Comparison of ENCODE assay signal across 1 cellular context in the genomic region with DNA sequence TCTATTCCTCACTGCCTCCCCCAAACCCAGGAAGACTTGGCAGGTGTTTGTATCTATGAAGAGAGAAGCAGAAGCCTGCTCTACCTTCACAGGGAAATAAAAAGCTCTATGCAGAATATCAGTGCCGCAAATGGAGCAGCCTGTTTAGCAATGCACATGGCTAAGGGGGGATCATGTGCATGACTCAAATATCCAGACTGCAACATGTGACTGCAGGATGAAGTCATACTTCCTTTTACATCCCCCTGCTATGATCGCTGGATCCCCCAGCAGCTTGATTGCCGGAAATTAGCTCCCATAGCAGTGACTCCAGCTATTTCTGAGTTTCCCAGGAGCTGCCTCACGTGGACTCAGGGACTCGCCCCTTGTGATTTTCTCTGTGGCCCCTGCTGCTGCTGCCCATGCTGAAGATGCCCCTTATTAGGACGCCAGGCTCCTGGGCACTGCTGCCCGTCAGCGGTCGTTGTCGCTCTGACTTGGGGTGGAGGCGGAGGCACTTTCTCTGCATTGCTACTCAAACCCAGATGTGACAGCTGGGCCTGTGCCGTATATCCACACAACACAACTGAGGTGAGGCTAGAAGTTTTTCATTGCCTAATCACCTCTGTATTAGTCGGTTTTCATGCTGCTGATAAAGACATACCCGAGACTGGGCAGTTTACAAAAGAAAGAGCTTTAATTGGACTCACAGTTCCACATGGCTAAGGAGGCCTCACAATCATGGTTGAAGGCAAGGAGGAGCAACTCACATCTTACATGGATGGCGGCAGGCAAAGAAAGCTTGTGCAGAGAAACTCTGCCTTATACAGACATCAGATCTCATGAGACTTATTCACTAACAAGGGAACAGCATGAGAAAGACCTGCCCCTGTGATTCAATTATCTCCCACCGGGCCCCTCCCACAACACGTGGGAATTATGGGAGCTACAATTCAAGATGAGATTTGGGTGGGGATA.
A peak's percentile ranks its signal among the peaks of the same experiment; 100 is the strongest.
TF ChIP-seq lines count a peak whose summit lies in the region.

No MANE protein-coding gene starts in this region.

TF ChIP-seq in IMR-90, 13 proteins besides CTCF, POLR2A, EP300 and RAD21:
- no peak for TF ChIP-seq MXI1 (IDR thresholded peaks at IDR 0.05; ENCODE audit: borderline replicate concordance, low read depth, low read length)
- no peak for TF ChIP-seq MAFK (IDR thresholded peaks at IDR 0.05; ENCODE audit: low read depth, low read length)
- TF ChIP-seq RFX5 (IDR thresholded peaks at IDR 0.05; ENCODE audit: low read depth, low read length): no peak
- peak; percentile 49 for TF ChIP-seq BHLHE40 (IDR thresholded peaks at IDR 0.05; ENCODE audit: low read depth, low read length)
- TF ChIP-seq SMC3 (IDR thresholded peaks at IDR 0.05; ENCODE audit: low read depth, low read length): no peak
- no peak for TF ChIP-seq MAZ (IDR thresholded peaks at IDR 0.05; ENCODE audit: borderline replicate concordance, low read depth, low read length)
- TF ChIP-seq CEBPB (IDR thresholded peaks at IDR 0.05; ENCODE audit: low read depth, low read length): peak; percentile 63
- TF ChIP-seq, protein P1, sequence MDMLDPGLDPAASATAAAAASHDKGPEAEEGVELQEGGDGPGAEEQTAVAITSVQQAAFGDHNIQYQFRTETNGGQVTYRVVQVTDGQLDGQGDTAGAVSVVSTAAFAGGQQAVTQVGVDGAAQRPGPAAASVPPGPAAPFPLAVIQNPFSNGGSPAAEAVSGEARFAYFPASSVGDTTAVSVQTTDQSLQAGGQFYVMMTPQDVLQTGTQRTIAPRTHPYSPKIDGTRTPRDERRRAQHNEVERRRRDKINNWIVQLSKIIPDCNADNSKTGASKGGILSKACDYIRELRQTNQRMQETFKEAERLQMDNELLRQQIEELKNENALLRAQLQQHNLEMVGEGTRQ (IDR thresholded peaks at IDR 0.05; ENCODE audit: low read depth, low read length): peak; percentile 85
- TF ChIP-seq RCOR1 (IDR thresholded peaks at IDR 0.05; ENCODE audit: insufficient replicate concordance, low read length): no peak
